ENCODE assay signal across 10 cellular contexts in the genomic region with DNA sequence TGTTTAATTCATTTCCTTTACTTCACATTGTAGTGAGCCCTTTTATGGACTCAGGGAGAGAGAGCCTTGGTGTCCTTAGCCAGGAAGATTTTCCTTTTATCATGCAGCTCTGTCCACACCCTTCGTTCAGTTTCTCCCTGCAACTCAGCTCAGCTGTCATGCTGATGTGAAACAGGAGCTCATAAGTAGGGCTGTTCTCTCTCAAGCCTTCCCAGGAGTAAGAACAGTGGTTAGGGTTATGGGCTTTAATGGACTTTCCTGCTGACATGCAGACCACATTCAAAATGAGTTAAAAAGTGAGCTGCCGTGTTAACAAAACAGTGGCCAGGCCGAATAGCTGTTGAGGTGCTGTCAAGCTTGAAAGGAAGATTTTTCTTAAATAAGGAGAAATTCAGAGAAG.
DNase-seq lines count a peak whose midpoint lies in the region; ATAC-seq and TF ChIP-seq lines count a peak whose summit lies in the region.
"Had no signal": no experiment of that assay in that cellular context is flagged by ENCODE, and none has a peak within 500 bp of the region (broad histone marks: within the 10 kb centered on the region; RNA-seq: fewer than 3 reads in every experiment).

No MANE protein-coding gene starts in this region.

- TF ChIP-seq CTCF in WTC11 (IDR thresholded peaks at IDR 0.05) (no peak), transverse colon (IDR thresholded peaks at IDR 0.05) (no peak)

- no peaks in the 10 kb centered on the region for H3K9me3 Mint-ChIP-seq in WTC11

- H3K36me3 ChIP-seq in iPS DF 6.9 (ENCODE audit: control insufficient read depth, insufficient read depth, low read length) (no peaks in the 10 kb centered on the region), transverse colon (no peaks in the 10 kb centered on the region)

- CTCF ChIA-PET in WTC11 (lab: Charles Lee) = interaction anchor here (1.1 kb wide), 1 partner anchor 313 kb away, joined by 4 read pairs; no protein-coding TSS in a partner anchor

- no peak overlapping the region for H3K27ac ChIP-seq in iPS DF 6.9 (ENCODE audit: low read length)
- H3K27ac ChIP-seq in transverse colon = peak overlapping the region in 3 of 4 donors; percentile 15 to 52 (median 21)
- H3K27ac ChIP-seq: A549 had no signal

- DNase-seq in NCI-H82 (lab: John Stamatoyannopoulos, UW) (peak; percentile 1), NCI-H82 treated with DMSO at 0.1 percent for 48 hours (lab: John Stamatoyannopoulos, UW; ENCODE audit: unreplicated experiment) (no peak), WTC11 (ENCODE audit: low spot score) (no peak), iPS DF 6.9 (ENCODE audit: low read depth, low spot score) (peak; percentile 5), transverse colon (peak; percentile 14), GM19238 (ENCODE audit: insufficient read length, low spot score) (no peak)
- DNase-seq in activated CD8-positive, alpha-beta memory T cell treated with anti-CD3 and anti-CD28 coated beads, Interleukin-2, amount 50 U/mL, for 4 hours = no peak
- DNase-seq: activated CD4-positive, CD25-positive, alpha-beta regulatory T cell treated with anti-CD3 and anti-CD28 coated beads, Interleukin-2, amount 50 U/mL, for 72 hours had no signal

- no peaks in the 10 kb centered on the region for H3K27me3 ChIP-seq in iPS DF 6.9 (ENCODE audit: control insufficient read depth, insufficient read depth, low read length)
- H3K27me3 ChIP-seq in transverse colon = no peaks in the 10 kb centered on the region

- in situ Hi-C loops in transverse colon (cut with MboI; ENCODE audit: low pct_ligation_motif_present in 1 of 4, low pct_unique_long_range_greater_than_20kb in 1 of 4, low sequenced_read_pairs in 3 of 4) = no loop called here

- H3K36me3 Mint-ChIP-seq in WTC11 = no peaks in the 10 kb centered on the region

- peak overlapping the region; percentile 93 for H3K27ac Mint-ChIP-seq in WTC11

- peak; percentile 15 for TF ChIP-seq EP300 in transverse colon (IDR thresholded peaks at IDR 0.05; ENCODE audit: low read depth)

- H3K4me1 ChIP-seq in iPS DF 6.9 (ENCODE audit: control insufficient read depth, insufficient read depth, low read length) (no peaks in the 10 kb centered on the region), transverse colon (peaks cover 0 to 13% (median 0%) of the 10 kb centered on the region in 4 donors)
- H3K4me1 ChIP-seq: A549 had no signal

- H3K27me3 Mint-ChIP-seq in WTC11 (ENCODE audit: low read depth) = no peaks in the 10 kb centered on the region

- POLR2A ChIA-PET in WTC11 (lab: Charles Lee) = no interaction called here

- TF ChIP-seq POLR2A in transverse colon (IDR thresholded peaks at IDR 0.05) = no peak

- ATAC-seq in WTC11 (peak; percentile 97), GM21737 (IDR thresholded peaks at IDR 0.05; ENCODE audit: unreplicated experiment) (no peak)
- ATAC-seq: A549 had no signal

- no peak overlapping the region for H3K4me3 Mint-ChIP-seq in WTC11

- H3K9me3 ChIP-seq in iPS DF 6.9 (ENCODE audit: control insufficient read depth, insufficient read depth, low read length) (no peaks in the 10 kb centered on the region), transverse colon (no peaks in the 10 kb centered on the region)
- H3K9me3 ChIP-seq: A549 had no signal

- H3K4me1 Mint-ChIP-seq in WTC11 = peaks cover 40% of the 10 kb centered on the region

- no peak overlapping the region for H3K4me3 ChIP-seq in iPS DF 6.9 (ENCODE audit: low read length)
- no peak overlapping the region for H3K4me3 ChIP-seq in transverse colon
- H3K4me3 ChIP-seq: A549 had no signal

- WGBS in iPS DF 6.9 (ENCODE audit: insufficient coverage, insufficient read length) = no CpG with 5 or more reads among the region's 3 CpGs
- WGBS in transverse colon (ENCODE audit: low coverage in 1 of 2), 2 donors = 60 to 83% methylated on average over 2 to 3 of the region's 3 CpGs

- intact Hi-C loops in transverse colon (cut with DNase I; ENCODE audit: low total_unique reads) = no loop called here

TF ChIP-seq in WTC11, 78 proteins besides CTCF, POLR2A, EP300 and RAD21:
- TF ChIP-seq, protein P1, sequence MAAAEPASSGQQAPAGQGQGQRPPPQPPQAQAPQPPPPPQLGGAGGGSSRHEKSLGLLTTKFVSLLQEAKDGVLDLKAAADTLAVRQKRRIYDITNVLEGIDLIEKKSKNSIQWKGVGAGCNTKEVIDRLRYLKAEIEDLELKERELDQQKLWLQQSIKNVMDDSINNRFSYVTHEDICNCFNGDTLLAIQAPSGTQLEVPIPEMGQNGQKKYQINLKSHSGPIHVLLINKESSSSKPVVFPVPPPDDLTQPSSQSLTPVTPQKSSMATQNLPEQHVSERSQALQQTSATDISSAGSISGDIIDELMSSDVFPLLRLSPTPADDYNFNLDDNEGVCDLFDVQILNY (CRISPR knock-in tag; IDR thresholded peaks at IDR 0.05) = no peak
- TF ChIP-seq TCF7 (CRISPR knock-in tag; IDR thresholded peaks at IDR 0.05; ENCODE audit: low read depth) = no peak

Comparison
In these comparisons a context has a peak if more than half of its experiments do, and no peak if none do; other contexts are left out.
1. DNase-seq: peak in NCI-H82 (single experiment), iPS DF 6.9 (single experiment) and transverse colon (single experiment); none in NCI-H82 treated with DMSO at 0.1 percent for 48 hours (single experiment), WTC11 (single experiment), GM19238 (single experiment) and activated CD8-positive, alpha-beta memory T cell treated with anti-CD3 and anti-CD28 coated beads, Interleukin-2, amount 50 U/mL, for 4 hours (single experiment).